In genomic region chr1:22117238-22117637, GRCh38 we compare ENCODE assay signal across 21 cellular contexts. TPM values are rescaled to one million over a fixed set of nuclear protein-coding genes. Genes with fewer than 3 reads are reported as not detected.
DNase-seq lines count a peak whose midpoint lies in the region; ATAC-seq, FAIRE-seq and TF ChIP-seq lines count a peak whose summit lies in the region.
"Had no signal": no experiment of that assay in that cellular context is flagged by ENCODE, and none has a peak within 500 bp of the region (broad histone marks: within the 10 kb centered on the region; RNA-seq: fewer than 3 reads in every experiment).

No MANE protein-coding gene starts in this region.

- CTCF ChIA-PET in activated naive CD4-positive, alpha-beta T cell treated with anti-CD3 and anti-CD28 coated beads, Interleukin-2, amount 10 ng/mL, durations not matched to agents 7 days and 5 days (lab: Charles Lee) = interaction anchor here (0.7 kb wide), 1 partner anchor 11 kb away, joined by 3 read pairs; no protein-coding TSS in a partner anchor

- H3K27ac ChIP-seq in substantia nigra (ENCODE audit: low read depth, low read length, poor library complexity, severe bottlenecking) = peak overlapping the region; percentile 84
- H3K27ac ChIP-seq: foreskin keratinocyte, left lung, prostate gland, VCaP had no signal

- no peaks in the 10 kb centered on the region for H3K9me3 Mint-ChIP-seq in activated naive CD4-positive, alpha-beta T cell treated with anti-CD3 and anti-CD28 coated beads, Interleukin-2, amount 10 ng/mL, durations not matched to agents 7 days and 5 days
- no peaks in the 10 kb centered on the region for H3K9me3 Mint-ChIP-seq in activated naive CD4-positive, alpha-beta T cell treated with anti-CD3 and anti-CD28 coated beads, Interleukin-2, amount 50 U/mL, for 72 hours
- H3K9me3 Mint-ChIP-seq: activated T-helper 2 cell treated with anti-CD3 and anti-CD28 coated beads, Interferon-gamma antibody, Interleukin-2, Interleukin-4, amounts not matched to agents 10 μg/mL and 5 μg/mL and 100 μg/mL, durations not matched to agents 14 hours and 24 hours and 36 hours; CD8-positive, alpha-beta memory T cell had no signal

- DNase-seq in activated naive CD4-positive, alpha-beta T cell treated with anti-CD3 and anti-CD28 coated beads, Interleukin-2, amount 10 ng/mL, durations not matched to agents 7 days and 5 days = peak; percentile 16
- no peak for DNase-seq in activated naive CD4-positive, alpha-beta T cell treated with anti-CD3 and anti-CD28 coated beads, Interleukin-2, amount 50 U/mL, for 16 hours
- DNase-seq in activated naive CD4-positive, alpha-beta T cell treated with anti-CD3 and anti-CD28 coated beads, Interleukin-2, amount 50 U/mL, for 72 hours (ENCODE audit: low spot score in 2 of 2) = no peak
- DNase-seq in medulla oblongata (ENCODE audit: extremely low spot score) (peak; percentile 75), substantia nigra (lab: John Stamatoyannopoulos, UW) (peak in 9 of 49 donors; percentile 6 to 48 (median 22)), H54 (ENCODE audit: insufficient read length, low spot score) (no peak)
- DNase-seq in stimulated activated CD4-positive, alpha-beta T cell treated with anti-CD3 and anti-CD28 coated beads, Interleukin-12 subunit alpha, Interleukin-12 subunit beta, amount 100 ng/mL, for 4 hours = no peak
- DNase-seq: ACHN; cortex of kidney; foreskin keratinocyte; left lung; MM.1S; NCI-H1694 treated with DMSO at 0.1 percent for 48 hours; NCI-H226; stimulated activated naive CD4-positive, alpha-beta T cell; T-helper 1 cell had no signal

- no peak for FAIRE-seq in H54 (lab: Jason Lieb, UNC)

- H3K36me3 Mint-ChIP-seq in activated naive CD4-positive, alpha-beta T cell treated with anti-CD3 and anti-CD28 coated beads, Interleukin-2, amount 10 ng/mL, durations not matched to agents 7 days and 5 days = peaks cover 23% of the 10 kb centered on the region
- no peaks in the 10 kb centered on the region for H3K36me3 Mint-ChIP-seq in activated naive CD4-positive, alpha-beta T cell treated with anti-CD3 and anti-CD28 coated beads, Interleukin-2, amount 50 U/mL, for 72 hours

- no peak for ATAC-seq in activated naive CD4-positive, alpha-beta T cell treated with anti-CD3 and anti-CD28 coated beads, Interleukin-2, amount 50 U/mL, for 72 hours
- no peak for ATAC-seq in GM19397 (IDR thresholded peaks at IDR 0.05; ENCODE audit: unreplicated experiment)
- ATAC-seq: foreskin keratinocyte, left lung had no signal

- peaks cover 4% of the 10 kb centered on the region for H3K4me1 Mint-ChIP-seq in activated naive CD4-positive, alpha-beta T cell treated with anti-CD3 and anti-CD28 coated beads, Interleukin-2, amount 10 ng/mL, durations not matched to agents 7 days and 5 days

- H3K27me3 Mint-ChIP-seq in activated naive CD4-positive, alpha-beta T cell treated with anti-CD3 and anti-CD28 coated beads, Interleukin-2, amount 10 ng/mL, durations not matched to agents 7 days and 5 days = no peaks in the 10 kb centered on the region
- H3K27me3 Mint-ChIP-seq: CD8-positive, alpha-beta memory T cell had no signal

- H3K4me3 Mint-ChIP-seq in activated naive CD4-positive, alpha-beta T cell treated with anti-CD3 and anti-CD28 coated beads, Interleukin-2, amount 10 ng/mL, durations not matched to agents 7 days and 5 days = no peak overlapping the region

- TF ChIP-seq POLR2A in H54 (IDR thresholded peaks at IDR 0.05; ENCODE audit: low read depth, low read length) = no peak

- H3K27ac Mint-ChIP-seq in activated naive CD4-positive, alpha-beta T cell treated with anti-CD3 and anti-CD28 coated beads, Interleukin-2, amount 10 ng/mL, durations not matched to agents 7 days and 5 days = no peak overlapping the region
- peak overlapping the region; percentile 46 to 74 for H3K27ac Mint-ChIP-seq in activated naive CD4-positive, alpha-beta T cell treated with anti-CD3 and anti-CD28 coated beads, Interleukin-2, amount 50 U/mL, for 72 hours
- H3K27ac Mint-ChIP-seq: activated T-helper 2 cell treated with anti-CD3 and anti-CD28 coated beads, Interferon-gamma antibody, Interleukin-2, Interleukin-4, amounts not matched to agents 10 μg/mL and 5 μg/mL and 100 μg/mL, durations not matched to agents 14 hours and 24 hours and 36 hours had no signal

RNA-seq across cellular contexts. Expression of gene WNT4, which starts 25.7 kb away (rescaled TPM):
- not detected for total RNA-seq in activated naive CD4-positive, alpha-beta T cell treated with anti-CD3 and anti-CD28 coated beads, Interleukin-2, amount 50 U/mL, for 72 hours
- total RNA-seq: activated T-helper 2 cell treated with anti-CD3 and anti-CD28 coated beads, Interferon-gamma antibody, Interleukin-2, Interleukin-4, amounts not matched to agents 10 μg/mL and 5 μg/mL and 100 μg/mL, durations not matched to agents 14 hours and 24 hours and 36 hours; CD8-positive, alpha-beta memory T cell had no signal

Comparison
In these comparisons a context has a peak if more than half of its experiments do, and no peak if none do; other contexts are left out.
1. DNase-seq: peak in activated naive CD4-positive, alpha-beta T cell treated with anti-CD3 and anti-CD28 coated beads, Interleukin-2, amount 10 ng/mL, durations not matched to agents 7 days and 5 days (single experiment) and medulla oblongata (single experiment); none in activated naive CD4-positive, alpha-beta T cell treated with anti-CD3 and anti-CD28 coated beads, Interleukin-2, amount 50 U/mL, for 16 hours (single experiment), activated naive CD4-positive, alpha-beta T cell treated with anti-CD3 and anti-CD28 coated beads, Interleukin-2, amount 50 U/mL, for 72 hours (0 of 2), stimulated activated CD4-positive, alpha-beta T cell treated with anti-CD3 and anti-CD28 coated beads, Interleukin-12 subunit alpha, Interleukin-12 subunit beta, amount 100 ng/mL, for 4 hours (single experiment) and H54 (single experiment).